In the genomic region with DNA sequence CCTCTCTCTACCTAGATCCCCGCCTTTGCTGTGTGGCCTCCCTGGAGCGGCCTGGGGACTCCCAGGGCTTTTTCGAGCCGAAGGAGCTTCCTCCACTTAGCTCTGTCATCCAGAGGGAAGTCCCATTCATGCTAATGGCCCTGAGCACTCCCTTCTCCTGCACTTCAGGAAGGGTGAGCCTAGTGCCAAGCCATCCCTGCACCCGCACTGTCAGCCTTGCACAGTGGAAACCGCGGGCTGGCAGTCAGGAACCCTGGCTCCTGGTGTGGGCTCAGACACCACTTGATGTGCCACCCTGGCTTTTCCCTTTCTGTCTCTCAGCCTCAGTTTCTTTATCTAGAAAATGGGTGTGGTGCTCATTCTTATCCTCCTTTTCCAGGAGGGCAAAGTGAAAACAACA, we compare ENCODE assay signal across 3 cellular contexts.
"Had no signal": no experiment of that assay in that cellular context is flagged by ENCODE, and none has a peak within 500 bp of the region (broad histone marks: within the 10 kb centered on the region; RNA-seq: fewer than 3 reads in every experiment).

No MANE protein-coding gene starts in this region.

- H2AFZ ChIP-seq: GM23338 had no signal

- DNase-seq: H9, HCEC 1CT had no signal

- ATAC-seq: GM23338 had no signal

- H3K4me2 ChIP-seq: GM23338 had no signal

- H3K4me3 ChIP-seq: GM23338 had no signal
